In genomic region chr1:173914366-173914871, GRCh38 we compare ENCODE assay signal across 8 cellular contexts. TPM values are rescaled to one million over a fixed set of nuclear protein-coding genes. Genes with fewer than 3 reads are reported as not detected.
DNase-seq lines count a peak whose midpoint lies in the region; ATAC-seq and TF ChIP-seq lines count a peak whose summit lies in the region.

No MANE protein-coding gene starts in this region.

- no peaks in the 10 kb centered on the region for H3K9me3 ChIP-seq in left lung

- no peaks in the 10 kb centered on the region for H3K36me3 ChIP-seq in left lung

- H3K27me3 ChIP-seq in left lung, result no peaks in the 10 kb centered on the region

- no peak overlapping the region for H3K4me3 ChIP-seq in left lung

- TF ChIP-seq CTCF in LNCAP (IDR thresholded peaks at IDR 0.05) (peak; percentile 79), left lung (IDR thresholded peaks at IDR 0.05) (peak; percentile 34 to 53)

- H3K27ac ChIP-seq in left lung, result no peak overlapping the region

- intact Hi-C loops in left lung (cut with DNase I), result no loop called here

- DNase-seq in NCI-H146 (lab: John Stamatoyannopoulos, UW) (peak; percentile 6), NCI-H146 treated with DMSO at 0.1 percent for 48 hours (lab: John Stamatoyannopoulos, UW; ENCODE audit: unreplicated experiment) (no peak), left lung (no peak), NCI-H2227 treated with DMSO at 0.1 percent for 48 hours (lab: John Stamatoyannopoulos, UW) (no peak), amygdala (lab: John Stamatoyannopoulos, UW) (no peak), DMS153 (lab: John Stamatoyannopoulos, UW) (no peak)
- peak; percentile 0 to 7 for DNase-seq in activated CD4-positive, alpha-beta T cell treated with anti-CD3 and anti-CD28 coated beads, Interleukin-2, amount 50 U/mL, for 4 hours

- H3K4me1 ChIP-seq in left lung, result no peaks in the 10 kb centered on the region

- ATAC-seq in left lung, result peak; percentile 26

RNA-seq across cellular contexts. Expression of gene SERPINC1, which starts 2.7 kb away (rescaled TPM):
- under 1 TPM; 0.29 to 0.44 TPM for total RNA-seq in left lung

RNA-seq across cellular contexts. Expression of gene ZBTB37, which starts 46.2 kb away (rescaled TPM):
- 10 to 100 TPM; 10.0 to 11.6 TPM for total RNA-seq in left lung

RNA-seq across cellular contexts. Expression of gene GAS5, which starts 46.6 kb away (rescaled TPM):
- total RNA-seq in left lung, result 100 to 1,000 TPM; 260 to 261 TPM

Comparison
In these comparisons a context has a peak if more than half of its experiments do, and no peak if none do; other contexts are left out.
1. DNase-seq: peak in NCI-H146 (single experiment) and activated CD4-positive, alpha-beta T cell treated with anti-CD3 and anti-CD28 coated beads, Interleukin-2, amount 50 U/mL, for 4 hours (2 of 2); none in NCI-H146 treated with DMSO at 0.1 percent for 48 hours (single experiment), left lung (0 of 2), NCI-H2227 treated with DMSO at 0.1 percent for 48 hours (single experiment), amygdala (0 of 56) and DMS153 (single experiment).